In genomic region chr18:23741967-23742366, GRCh38 we compare ENCODE assay signal across 1 cellular context. TPM values are rescaled to one million over a fixed set of nuclear protein-coding genes. Genes with fewer than 3 reads are reported as not detected.
"Had no signal": no experiment of that assay in that cellular context is flagged by ENCODE, and none has a peak within 500 bp of the region (broad histone marks: within the 10 kb centered on the region; RNA-seq: fewer than 3 reads in every experiment).

No MANE protein-coding gene starts in this region.

RNA-seq across cellular contexts. Expression of gene LAMA3, which starts 52.7 kb away (rescaled TPM):
- total RNA-seq: naive thymus-derived CD8-positive, alpha-beta T cell had no signal
